ENCODE assay signal across 8 cellular contexts in the genomic region with DNA sequence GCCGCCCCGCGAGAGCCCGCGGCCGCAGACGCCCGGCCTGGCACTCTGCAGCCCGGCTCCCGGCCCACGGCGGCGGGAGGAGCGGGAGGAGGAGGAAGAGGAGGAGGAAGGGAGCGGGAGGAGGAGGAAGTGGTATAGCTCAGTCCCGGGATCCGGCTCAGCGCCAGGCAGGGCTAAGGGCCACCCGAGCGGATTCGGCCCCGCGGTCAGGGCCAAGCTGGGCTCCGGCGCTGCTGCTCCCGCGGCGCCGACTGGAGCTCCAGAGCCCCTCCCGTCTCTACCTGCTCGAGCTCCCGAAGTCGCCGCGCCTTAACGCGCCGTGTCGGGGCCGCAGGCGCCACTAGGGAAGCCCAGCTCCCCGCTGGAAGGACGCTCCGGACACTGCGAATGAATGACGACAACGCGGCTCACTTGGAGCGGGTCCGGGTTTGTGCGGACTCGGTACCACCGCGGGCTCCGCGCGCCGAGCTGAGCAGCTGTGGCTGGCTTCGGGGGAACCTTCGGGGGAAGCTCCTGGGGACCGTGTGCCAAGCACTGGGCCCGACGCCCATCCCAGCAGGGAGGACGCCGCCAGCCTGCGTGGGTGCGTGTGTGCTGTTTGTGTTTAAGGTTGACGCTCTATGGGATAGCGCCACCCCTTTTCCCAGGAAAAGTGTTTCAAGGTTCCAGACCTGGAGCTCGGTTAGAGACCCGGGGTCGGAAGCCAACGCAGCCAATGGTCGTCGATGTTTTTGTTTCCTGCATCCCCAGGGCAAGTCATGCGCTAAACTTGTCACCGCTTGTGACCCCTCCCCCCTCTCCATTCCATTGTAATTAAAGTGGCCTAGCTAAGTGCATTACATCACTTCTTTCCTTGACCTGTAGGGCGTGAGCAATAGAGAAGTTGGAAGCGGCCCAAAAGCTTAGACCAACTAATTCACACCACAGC. TPM values are rescaled to one million over a fixed set of nuclear protein-coding genes. Genes with fewer than 3 reads are reported as not detected.
DNase-seq lines count a peak whose midpoint lies in the region; ATAC-seq and TF ChIP-seq lines count a peak whose summit lies in the region.

A gene (minus strand): TSS at position 94 of the 928 bp plus-strand sequence. CDS start 340 bp downstream, outside the sequence.

- H3K27ac Mint-ChIP-seq in activated naive CD4-positive, alpha-beta T cell treated with anti-CD3 and anti-CD28 coated beads, Interleukin-2, amount 50 U/mL, for 72 hours = no peak within 1 kb of the TSS
- H3K27ac Mint-ChIP-seq in natural killer cell = no peak within 1 kb of the TSS

- ATAC-seq in GM19372 (IDR thresholded peaks at IDR 0.05; ENCODE audit: low read depth, unreplicated experiment) = peak; percentile 38
- ATAC-seq in HG03439 (IDR thresholded peaks at IDR 0.05; ENCODE audit: unreplicated experiment) = peak; percentile 29
- ATAC-seq in activated naive CD4-positive, alpha-beta T cell treated with anti-CD3 and anti-CD28 coated beads, Interleukin-2, amount 50 U/mL, for 72 hours = peak; percentile 37 to 52
- peak; percentile 72 for ATAC-seq in gastroesophageal sphincter
- ATAC-seq in natural killer cell = peak in 2 of 3 donors; percentile 38 to 45

- TF ChIP-seq POLR2A in gastroesophageal sphincter (IDR thresholded peaks at IDR 0.05) = peak; percentile 45 to 54

- peak; percentile 95 for DNase-seq in Caki2 (ENCODE audit: low read depth)
- peak; percentile 81 for DNase-seq in NCI-H446 treated with DMSO at 0.1 percent for 48 hours (lab: John Stamatoyannopoulos, UW)
- peak in 1 of 2 donors; percentile 4 for DNase-seq in activated naive CD4-positive, alpha-beta T cell treated with anti-CD3 and anti-CD28 coated beads, Interleukin-2, amount 50 U/mL, for 72 hours (ENCODE audit: low spot score in 2 of 2)
- DNase-seq in natural killer cell = no peak
- no peak for DNase-seq in NK-92 (lab: John Stamatoyannopoulos, UW; ENCODE audit: unreplicated experiment)

- peak within 1 kb of the TSS; percentile 78 to 95 (median 94) for H3K27ac ChIP-seq in gastroesophageal sphincter

- intact Hi-C loops in natural killer cell (cut with micrococcal nuclease) = no loop called here

- no peaks in the 10 kb centered on the region for H3K27me3 ChIP-seq in gastroesophageal sphincter

- no peaks in the 10 kb centered on the region for H3K9me3 ChIP-seq in gastroesophageal sphincter

- peaks cover 33 to 49% of the 10 kb centered on the region in 2 donors for H3K27me3 Mint-ChIP-seq in natural killer cell (ENCODE audit: low read depth in 2 of 2)

- WGBS in gastroesophageal sphincter (ENCODE audit: low coverage in 1 of 2), 2 donors = 0% methylated on average over 4 to 10 of the region's 79 CpGs

- H3K36me3 Mint-ChIP-seq in activated naive CD4-positive, alpha-beta T cell treated with anti-CD3 and anti-CD28 coated beads, Interleukin-2, amount 50 U/mL, for 72 hours = no peaks in the 10 kb centered on the region
- no peaks in the 10 kb centered on the region for H3K36me3 Mint-ChIP-seq in natural killer cell

- H3K9me3 Mint-ChIP-seq in activated naive CD4-positive, alpha-beta T cell treated with anti-CD3 and anti-CD28 coated beads, Interleukin-2, amount 50 U/mL, for 72 hours = no peaks in the 10 kb centered on the region
- H3K9me3 Mint-ChIP-seq in natural killer cell = no peaks in the 10 kb centered on the region

- in situ Hi-C loops in Caki2 (cut with HindIII; ENCODE audit: low pct_unique_long_range_greater_than_20kb, low sequenced_read_pairs) = no loop called here

- H3K4me1 Mint-ChIP-seq in natural killer cell = no peaks in the 10 kb centered on the region

- H3K4me1 ChIP-seq in gastroesophageal sphincter = peaks cover 0 to 37% (median 0%) of the 10 kb centered on the region in 3 donors

- no peak for TF ChIP-seq EP300 in gastroesophageal sphincter (IDR thresholded peaks at IDR 0.05)

- peak within 1 kb of the TSS; percentile 56 for H3K4me3 Mint-ChIP-seq in natural killer cell

- peak within 1 kb of the TSS; percentile 77 to 88 for H3K4me3 ChIP-seq in gastroesophageal sphincter

- TF ChIP-seq CTCF in gastroesophageal sphincter (IDR thresholded peaks at IDR 0.05) (peak in 3 of 4 experiments; percentile 21 to 40 (median 29)), natural killer cell (IDR thresholded peaks at IDR 0.05) (no peak)

- no peaks in the 10 kb centered on the region for H3K36me3 ChIP-seq in gastroesophageal sphincter

RNA-seq across cellular contexts. Expression of the gene that starts here (rescaled TPM):
- 12.9 and 22.4 TPM in 2 replicates for total RNA-seq in Caki2 (2014; rRNA removed; shearing (Covaris generic); ENCODE audit: low replicate concordance)
- under 1 TPM in 1 of 2 donors, not detected in 1; 0.04 TPM for total RNA-seq in activated naive CD4-positive, alpha-beta T cell treated with anti-CD3 and anti-CD28 coated beads, Interleukin-2, amount 50 U/mL, for 72 hours
- total RNA-seq in gastroesophageal sphincter (10 to 100 TPM; 10.9 to 23.8 (median 16.6) TPM), natural killer cell (1 to 10 TPM; 1.3 to 3.3 (median 2.0) TPM)

Comparison
In these comparisons a context has a peak if more than half of its experiments do, and no peak if none do; other contexts are left out.
1. Peak in ATAC-seq in activated naive CD4-positive, alpha-beta T cell treated with anti-CD3 and anti-CD28 coated beads, Interleukin-2, amount 50 U/mL, for 72 hours; RNA of the gene not detected or under 1 TPM.
2. DNase-seq: peak in Caki2 (single experiment) and NCI-H446 treated with DMSO at 0.1 percent for 48 hours (single experiment); none in natural killer cell (single experiment) and NK-92 (single experiment).
3. Peak in every context shown above with its lines, with median percentiles within 50 percentile points of each other: ATAC-seq.